23 cellular contexts compared by ENCODE assay signal in genomic region chr6:35477028-35477427, GRCh38. TPM values are rescaled to one million over a fixed set of nuclear protein-coding genes. Genes with fewer than 3 reads are reported as not detected.
"Had no signal": no experiment of that assay in that cellular context is flagged by ENCODE, and none has a peak within 500 bp of the region (broad histone marks: within the 10 kb centered on the region; RNA-seq: fewer than 3 reads in every experiment).

No MANE protein-coding gene starts in this region.

- H3K4me3 Mint-ChIP-seq: activated naive CD8-positive, alpha-beta T cell treated with anti-CD3 and anti-CD28 coated beads, Interleukin-2, amount 10 ng/mL, durations not matched to agents 7 days and 5 days; naive B cell; stimulated activated naive CD8-positive, alpha-beta T cell treated with anti-CD3 and anti-CD28 coated beads, Interleukin-15, Interleukin-2, amounts not matched to agents 100 ng/mL and 50 ng/mL, for 24 hours had no signal

- H3K9me3 ChIP-seq: body of pancreas, mucosa of descending colon, prostate gland, right atrium auricular region, tibial nerve, uterus had no signal

- H3K27me3 ChIP-seq: body of pancreas, foreskin keratinocyte, hepatocyte, right atrium auricular region, tibial nerve, uterus had no signal

- H3K4me1 ChIP-seq: body of pancreas, foreskin keratinocyte, prostate gland had no signal

- H3K36me3 ChIP-seq: uterus had no signal

- H3K9me3 Mint-ChIP-seq: activated naive CD8-positive, alpha-beta T cell treated with anti-CD3 and anti-CD28 coated beads, Interleukin-2, amount 10 ng/mL, durations not matched to agents 7 days and 5 days; activated T-helper 2 cell treated with anti-CD3 and anti-CD28 coated beads, Interferon-gamma antibody, Interleukin-2, Interleukin-4, amounts not matched to agents 10 μg/mL and 5 μg/mL and 100 μg/mL, durations not matched to agents 14 hours and 24 hours and 36 hours; naive B cell; neural crest cell; stimulated activated naive CD8-positive, alpha-beta T cell treated with anti-CD3 and anti-CD28 coated beads, Interleukin-15, Interleukin-2, amounts not matched to agents 100 ng/mL and 50 ng/mL, for 24 hours had no signal

- H3K36me3 Mint-ChIP-seq: naive B cell had no signal

- DNase-seq: activated CD4-positive, alpha-beta T cell treated with anti-CD3 and anti-CD28 coated beads, Interleukin-2, amount 50 U/mL, for 48 hours; activated naive CD4-positive, alpha-beta T cell treated with Interleukin-2 at 50 U/mL for 16 hours; activated naive CD8-positive, alpha-beta T cell treated with anti-CD3 and anti-CD28 coated beads, Interleukin-2, amount 10 ng/mL, durations not matched to agents 7 days and 5 days; amygdala; body of pancreas; caudate nucleus; foreskin keratinocyte; left cardiac atrium; mesenchymal stem cell; mucosa of descending colon; naive B cell; uterus had no signal

- H3K27me3 Mint-ChIP-seq: naive B cell; stimulated activated naive CD8-positive, alpha-beta T cell treated with anti-CD3 and anti-CD28 coated beads, Interleukin-15, Interleukin-2, amounts not matched to agents 100 ng/mL and 50 ng/mL, for 24 hours had no signal

- H3K27ac Mint-ChIP-seq: activated naive CD8-positive, alpha-beta T cell treated with anti-CD3 and anti-CD28 coated beads, Interleukin-2, amount 10 ng/mL, durations not matched to agents 7 days and 5 days; activated T-helper 2 cell treated with anti-CD3 and anti-CD28 coated beads, Interferon-gamma antibody, Interleukin-2, Interleukin-4, amounts not matched to agents 10 μg/mL and 5 μg/mL and 100 μg/mL, durations not matched to agents 14 hours and 24 hours and 36 hours; stimulated activated naive CD8-positive, alpha-beta T cell treated with anti-CD3 and anti-CD28 coated beads, Interleukin-15, Interleukin-2, amounts not matched to agents 100 ng/mL and 50 ng/mL, for 24 hours had no signal

- H3K4me3 ChIP-seq: body of pancreas, hepatocyte, mucosa of descending colon, prostate gland, right atrium auricular region, tibial nerve, uterus had no signal

- H3K27ac ChIP-seq: body of pancreas, foreskin keratinocyte, hepatocyte, prostate gland, right atrium auricular region, tibial nerve, uterus had no signal

RNA-seq across cellular contexts. Expression of gene TULP1, which starts 35.7 kb away (rescaled TPM):
- total RNA-seq: activated naive CD8-positive, alpha-beta T cell treated with anti-CD3 and anti-CD28 coated beads, Interleukin-2, amount 10 ng/mL, durations not matched to agents 7 days and 5 days; activated T-helper 2 cell treated with anti-CD3 and anti-CD28 coated beads, Interferon-gamma antibody, Interleukin-2, Interleukin-4, amounts not matched to agents 10 μg/mL and 5 μg/mL and 100 μg/mL, durations not matched to agents 14 hours and 24 hours and 36 hours; body of pancreas; dermis microvascular lymphatic vessel endothelial cell; epithelial cell of proximal tubule; fibroblast of lung; foreskin keratinocyte; hepatocyte; mucosa of descending colon; neural crest cell; osteocyte; right atrium auricular region had no signal
- polyA plus RNA-seq: fibroblast of lung, foreskin keratinocyte had no signal
